In the genomic region with DNA sequence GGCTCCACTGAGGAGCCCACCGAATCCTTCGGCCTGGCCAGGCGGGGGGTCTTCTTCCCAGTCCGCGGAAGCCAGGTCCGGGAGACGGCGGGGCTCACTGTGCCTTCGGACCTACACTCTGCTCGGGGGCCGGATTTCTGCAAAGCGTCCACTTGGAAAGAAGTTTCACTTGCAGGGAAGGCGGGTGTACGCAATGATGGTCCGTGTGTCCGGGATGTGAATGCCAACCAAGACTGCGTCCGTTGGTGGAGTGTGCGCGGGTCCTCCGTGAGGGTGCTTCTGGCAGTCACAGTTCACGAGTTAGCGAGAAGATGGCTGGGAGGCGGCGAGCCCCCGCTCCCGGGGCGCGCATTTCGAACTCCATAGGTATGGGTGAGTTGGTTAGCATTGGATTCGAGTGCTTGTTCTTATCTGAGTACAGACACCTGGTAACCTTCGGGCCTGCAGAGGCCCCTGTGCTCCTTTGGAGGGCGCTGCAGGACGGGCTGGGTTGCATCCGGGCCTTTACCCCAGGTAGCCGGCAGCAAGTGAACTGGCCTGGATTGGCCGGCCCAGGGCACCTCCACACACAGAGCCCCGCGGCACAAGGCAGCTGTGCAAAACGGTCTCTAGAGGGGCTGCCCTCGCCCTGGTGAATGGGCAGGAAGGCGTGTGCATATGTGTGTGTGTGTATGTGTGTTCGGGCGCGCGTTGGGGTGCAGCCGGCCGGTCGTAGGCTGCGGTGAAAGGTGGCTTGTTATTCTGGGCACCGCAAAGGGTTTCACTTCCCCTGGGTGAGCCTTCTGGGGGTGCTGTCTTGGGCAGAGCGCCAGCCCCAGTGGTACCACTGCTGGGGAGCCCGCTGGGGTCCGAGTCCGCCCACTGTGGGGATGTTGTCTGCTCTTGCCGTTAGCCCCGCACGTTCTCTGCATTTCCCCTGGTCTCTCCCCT, we compare ENCODE assay signal across 8 cellular contexts. TPM values are rescaled to one million over a fixed set of nuclear protein-coding genes. Genes with fewer than 3 reads are reported as not detected.
DNase-seq lines count a peak whose midpoint lies in the region; ATAC-seq and TF ChIP-seq lines count a peak whose summit lies in the region.

No MANE protein-coding gene starts in this region.

- H3K27ac ChIP-seq in adrenal gland (no peak overlapping the region), iPS-20b (ENCODE audit: low read length) (no peak overlapping the region)

- in situ Hi-C loops in ACHN (cut with HindIII; ENCODE audit: low pct_ligation_motif_present, low pct_unique_long_range_greater_than_20kb, low sequenced_read_pairs) = no loop called here

- WGBS in adrenal gland, 4 donors = 12 to 21% (median 12%) methylated on average over 20 to 58 of the region's 58 CpGs

- peak overlapping the region; percentile 44; the same call in 1 of the 2 replicates for H3K9ac ChIP-seq in iPS-20b (ENCODE audit: low read depth, low read length)

- peak in 2 of 6 experiments; percentile 16 to 21 for TF ChIP-seq CTCF in adrenal gland (IDR thresholded peaks at IDR 0.05)

- intact Hi-C loops in adrenal gland (cut with DNase I) = loop anchor here (5.0 to 10.0 kb wide), 3 partner anchors 111 to 368 kb away; no protein-coding TSS in a partner anchor

- H3K36me3 ChIP-seq in adrenal gland (replicated peaks in 1 of 2) = no peaks in the 10 kb centered on the region
- no peaks in the 10 kb centered on the region for H3K36me3 ChIP-seq in iPS-20b (ENCODE audit: insufficient read depth, low read depth, low read length)

- H3K9me3 ChIP-seq in adrenal gland (replicated peaks in 1 of 3) (no peaks in the 10 kb centered on the region), iPS-20b (ENCODE audit: insufficient read depth, low read depth, low read length) (no peaks in the 10 kb centered on the region; the same call in 1 of the 2 replicates)

- H3K4me3 ChIP-seq in adrenal gland (peak overlapping the region in 2 of 4 donors; percentile 29 to 59), iPS-20b (ENCODE audit: low read length) (peak overlapping the region; percentile 60; the same call in 1 of the 2 replicates)

- DNase-seq in adrenal gland = peak; percentile 15 to 57 (median 32)
- DNase-seq in stimulated activated CD4-positive, alpha-beta T cell treated with anti-CD3 and anti-CD28 coated beads, Interleukin-1b, Interleukin-23, amount 100 ng/mL, for 4 hours (ENCODE audit: low read depth in 2 of 2) = peak; percentile 44 to 50
- DNase-seq in ACHN = no peak
- DNase-seq in NCI-H446 treated with DMSO at 0.1 percent for 48 hours (lab: John Stamatoyannopoulos, UW) = no peak

- peak; percentile 69 for ATAC-seq in GM18502 (IDR thresholded peaks at IDR 0.05; ENCODE audit: poor library complexity, unreplicated experiment)
- ATAC-seq in HG02885 (IDR thresholded peaks at IDR 0.05; ENCODE audit: poor library complexity, unreplicated experiment) = peak; percentile 55

- TF ChIP-seq POLR2A in Raji (IDR thresholded peaks at IDR 0.05; ENCODE audit: insufficient read depth, low read depth, low read length) = 0 out of 2 replicates have a peak, but pooled peaks have one; percentile 31
- no peak for TF ChIP-seq POLR2A in adrenal gland (IDR thresholded peaks at IDR 0.05)

- H3K4me1 ChIP-seq in adrenal gland (replicated peaks in 1 of 2) = peaks cover 0 to 11% of the 10 kb centered on the region in 2 donors
- no peaks in the 10 kb centered on the region for H3K4me1 ChIP-seq in iPS-20b (ENCODE audit: insufficient read depth, low read length)

- H3K27me3 ChIP-seq in adrenal gland (peaks cover 5% of the 10 kb centered on the region), iPS-20b (ENCODE audit: insufficient read depth, low read length) (peaks cover 7% of the 10 kb centered on the region; the same call in 1 of the 2 replicates)

RNA-seq across cellular contexts. Expression of gene CYP2R1, which starts 13.3 kb away (rescaled TPM):
- total RNA-seq in adrenal gland = 10 to 100 TPM in 1 of 8 donors, 1 to 10 TPM in 7; 5.7 to 17.9 (median 7.9) TPM
- polyA plus RNA-seq in adrenal gland = 10 to 100 TPM; 17.0 to 58.5 (median 19.9) TPM

Comparison
In these comparisons a context has a peak if more than half of its experiments do, and no peak if none do; other contexts are left out.
1. DNase-seq: peak in adrenal gland (7 of 7) and stimulated activated CD4-positive, alpha-beta T cell treated with anti-CD3 and anti-CD28 coated beads, Interleukin-1b, Interleukin-23, amount 100 ng/mL, for 4 hours (2 of 2); none in ACHN (single experiment) and NCI-H446 treated with DMSO at 0.1 percent for 48 hours (single experiment).